ENCODE assay signal across 6 cellular contexts in the genomic region with DNA sequence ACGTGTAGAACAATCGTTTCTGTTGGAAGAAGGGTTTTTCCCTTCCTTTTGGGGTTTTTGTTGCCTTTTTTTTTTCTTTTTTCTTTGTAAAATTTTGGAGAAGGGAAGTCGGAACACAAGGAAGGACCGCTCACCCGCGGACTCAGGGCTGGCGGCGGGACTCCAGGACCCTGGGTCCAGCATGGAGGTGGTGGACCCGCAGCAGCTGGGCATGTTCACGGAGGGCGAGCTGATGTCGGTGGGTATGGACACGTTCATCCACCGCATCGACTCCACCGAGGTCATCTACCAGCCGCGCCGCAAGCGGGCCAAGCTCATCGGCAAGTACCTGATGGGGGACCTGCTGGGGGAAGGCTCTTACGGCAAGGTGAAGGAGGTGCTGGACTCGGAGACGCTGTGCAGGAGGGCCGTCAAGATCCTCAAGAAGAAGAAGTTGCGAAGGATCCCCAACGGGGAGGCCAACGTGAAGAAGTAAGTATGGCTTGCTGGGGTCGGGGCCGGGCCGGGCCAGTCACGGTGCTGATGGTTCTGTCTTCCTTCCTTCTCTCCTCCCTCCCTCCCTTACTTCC. TPM values are rescaled to one million over a fixed set of nuclear protein-coding genes. Genes with fewer than 3 reads are reported as not detected.
DNase-seq lines count a peak whose midpoint lies in the region; ATAC-seq lines count a peak whose summit lies in the region.

No MANE protein-coding gene starts in this region.

- H3K4me2 ChIP-seq in trophoblast cell (ENCODE audit: low read length), result peak overlapping the region; percentile 85

- H4K8ac ChIP-seq in trophoblast cell (ENCODE audit: low read depth, low read length), result no peak overlapping the region

- H3K4me1 ChIP-seq in trophoblast cell (ENCODE audit: control insufficient read depth in 1 of 2, insufficient read depth in 2 of 2, low read length in 2 of 2), result peaks cover 9 to 22% of the 10 kb centered on the region in 2 experiments

- H3K9me3 ChIP-seq in trophoblast cell (ENCODE audit: insufficient read depth, low read depth, low read length), result no peaks in the 10 kb centered on the region

- H4K91ac ChIP-seq in trophoblast cell (ENCODE audit: low read depth, low read length), result no peak overlapping the region

- no peak overlapping the region for H3K27ac ChIP-seq in trophoblast cell (ENCODE audit: low read depth, low read length)

- H2AK5ac ChIP-seq in trophoblast cell (ENCODE audit: low read length), result no peak overlapping the region

- peak overlapping the region; percentile 93 for H3K4me3 Mint-ChIP-seq in dendritic cell treated with granulocyte-macrophage colony-stimulating factor and Interleukin-4, amounts not matched to agents 40 ng/mL and 50 ng/mL, for 4 days

- no peak overlapping the region for H2BK12ac ChIP-seq in trophoblast cell (ENCODE audit: low read length)

- peaks cover 8 to 12% of the 10 kb centered on the region in 2 experiments for H3K36me3 ChIP-seq in trophoblast cell (ENCODE audit: control insufficient read depth in 1 of 2, insufficient read depth in 2 of 2, low read length in 2 of 2)

- no peak overlapping the region for H2BK5ac ChIP-seq in trophoblast cell (ENCODE audit: low read depth, low read length, poor library complexity)

- peak; percentile 40 for DNase-seq in activated CD4-positive, CD25-positive, alpha-beta regulatory T cell treated with anti-CD3 and anti-CD28 coated beads, Interleukin-2, amount 50 U/mL, for 72 hours
- no peak for DNase-seq in trophoblast cell

- H3K14ac ChIP-seq in trophoblast cell (ENCODE audit: low read length), result no peak overlapping the region

- H3K27me3 ChIP-seq in trophoblast cell (ENCODE audit: insufficient read depth, low read length), result no peaks in the 10 kb centered on the region

- ATAC-seq in activated CD4-positive, CD25-positive, alpha-beta regulatory T cell treated with anti-CD3 and anti-CD28 coated beads, Interleukin-2, amount 50 U/mL, for 24 hours, result no peak
- no peak for ATAC-seq in GM18907 (IDR thresholded peaks at IDR 0.05; ENCODE audit: unreplicated experiment)
- ATAC-seq in HG02938 (IDR thresholded peaks at IDR 0.05; ENCODE audit: unreplicated experiment), result no peak

- H2BK120ac ChIP-seq in trophoblast cell (ENCODE audit: insufficient read depth, low read length, poor library complexity), result no peak overlapping the region

- peak overlapping the region; percentile 94 for H3K4ac ChIP-seq in trophoblast cell (ENCODE audit: low read depth, low read length)

- peak overlapping the region; percentile 88 for H3K27ac Mint-ChIP-seq in dendritic cell treated with granulocyte-macrophage colony-stimulating factor and Interleukin-4, amounts not matched to agents 40 ng/mL and 50 ng/mL, for 4 days

- no peaks in the 10 kb centered on the region for H3K9me3 Mint-ChIP-seq in dendritic cell treated with granulocyte-macrophage colony-stimulating factor and Interleukin-4, amounts not matched to agents 40 ng/mL and 50 ng/mL, for 4 days

- H3K18ac ChIP-seq in trophoblast cell (ENCODE audit: low read length), result no peak overlapping the region

- peaks cover 24% of the 10 kb centered on the region for H3K79me2 ChIP-seq in trophoblast cell (ENCODE audit: control insufficient read depth, insufficient read depth, low read length, poor library complexity)

- peak overlapping the region; percentile 89 for H3K4me3 ChIP-seq in trophoblast cell (ENCODE audit: low read depth, low read length)

- intact Hi-C loops in dendritic cell treated with granulocyte-macrophage colony-stimulating factor and Interleukin-4, amounts not matched to agents 40 ng/mL and 50 ng/mL, for 4 days (cut with micrococcal nuclease), result no loop called here

- H4K12ac ChIP-seq in trophoblast cell (ENCODE audit: low read depth, low read length), result no peak overlapping the region

- peaks cover 47% of the 10 kb centered on the region for H3K4me1 Mint-ChIP-seq in dendritic cell treated with granulocyte-macrophage colony-stimulating factor and Interleukin-4, amounts not matched to agents 40 ng/mL and 50 ng/mL, for 4 days (ENCODE audit: low read depth)

- H3K79me1 ChIP-seq in trophoblast cell (ENCODE audit: low read length), result peaks cover 6% of the 10 kb centered on the region

- H3K9ac ChIP-seq in trophoblast cell (ENCODE audit: low read length), result peak overlapping the region; percentile 93

- H2AFZ ChIP-seq in trophoblast cell (ENCODE audit: insufficient read depth, low read length, poor library complexity), result no peak overlapping the region

- H3K23ac ChIP-seq in trophoblast cell (ENCODE audit: low read length), result no peak overlapping the region

- WGBS in trophoblast cell (ENCODE audit: extremely low coverage, insufficient coverage, insufficient read length), result no CpG with 5 or more reads among the region's 32 CpGs

- H3K27me3 Mint-ChIP-seq in dendritic cell treated with granulocyte-macrophage colony-stimulating factor and Interleukin-4, amounts not matched to agents 40 ng/mL and 50 ng/mL, for 4 days, result no peaks in the 10 kb centered on the region

- peaks cover 54% of the 10 kb centered on the region for H3K36me3 Mint-ChIP-seq in dendritic cell treated with granulocyte-macrophage colony-stimulating factor and Interleukin-4, amounts not matched to agents 40 ng/mL and 50 ng/mL, for 4 days (ENCODE audit: low read depth)

RNA-seq across cellular contexts. Expression of a gene that starts 1.2 kb away (rescaled TPM):
- polyA plus RNA-seq in trophoblast cell (2013), result 32.9 and 33.1 TPM in 2 replicates

RNA-seq across cellular contexts. Expression of a gene that starts 31.0 kb away (rescaled TPM):
- 3.7 and 4.2 TPM in 2 replicates for polyA plus RNA-seq in trophoblast cell (2013)

RNA-seq across cellular contexts. Expression of a gene that starts 32.7 kb away (rescaled TPM):
- 21.2 and 22.5 TPM in 2 replicates for polyA plus RNA-seq in trophoblast cell (2013)

RNA-seq across cellular contexts. Expression of a gene that starts 34.7 kb away (rescaled TPM):
- 106 and 107 TPM in 2 replicates for polyA plus RNA-seq in trophoblast cell (2013)

RNA-seq across cellular contexts. Expression of a gene that starts 41.6 kb away (rescaled TPM):
- 159 and 165 TPM in 2 replicates for polyA plus RNA-seq in trophoblast cell (2013)
